Comparison of ENCODE assay signal across 12 cellular contexts in genomic region chr17:44941712-44942331, GRCh38. TPM values are rescaled to one million over a fixed set of nuclear protein-coding genes. Genes with fewer than 3 reads are reported as not detected.
DNase-seq lines count a peak whose midpoint lies in the region; ATAC-seq and TF ChIP-seq lines count a peak whose summit lies in the region.
"Had no signal": no experiment of that assay in that cellular context is flagged by ENCODE, and none has a peak within 500 bp of the region (broad histone marks: within the 10 kb centered on the region; RNA-seq: fewer than 3 reads in every experiment).

No MANE protein-coding gene starts in this region.

- intact Hi-C loops in upper lobe of right lung (cut with DNase I) = no loop called here

- ATAC-seq in stimulated activated naive CD8-positive, alpha-beta T cell treated with anti-CD3 and anti-CD28 coated beads, Interleukin-15, Interleukin-2, amounts not matched to agents 100 U/mL and 50 U/mL, for 24 hours = peak; percentile 46
- no peak for ATAC-seq in stimulated activated naive CD8-positive, alpha-beta T cell treated with anti-CD3 and anti-CD28 coated beads, Interleukin-15, amount 100 ng/mL, for 72 hours
- ATAC-seq in T-helper 17 cell (no peak), upper lobe of right lung (no peak), GM21447 (IDR thresholded peaks at IDR 0.05; ENCODE audit: unreplicated experiment) (no peak), HG02642 (IDR thresholded peaks at IDR 0.05; ENCODE audit: poor library complexity, unreplicated experiment) (no peak)

- no peak overlapping the region for H3K4me3 ChIP-seq in fibroblast of lung (replicated peaks in 1 of 4; ENCODE audit: control extremely low read depth in 1 of 4, insufficient read depth in 1 of 4, low read depth in 3 of 4, low read length in 4 of 4)
- H3K4me3 ChIP-seq in upper lobe of right lung = no peak overlapping the region

- peaks cover 18% of the 10 kb centered on the region for H3K4me1 Mint-ChIP-seq in stimulated activated naive CD8-positive, alpha-beta T cell treated with anti-CD3 and anti-CD28 coated beads, Interleukin-15, amount 100 ng/mL, for 72 hours
- peaks cover 6% of the 10 kb centered on the region for H3K4me1 Mint-ChIP-seq in T-helper 17 cell

- H3K9ac ChIP-seq in fibroblast of lung (ENCODE audit: insufficient read depth, low read length) = no peak overlapping the region

- peak overlapping the region; percentile 70 for H2AFZ ChIP-seq in fibroblast of lung (ENCODE audit: low read length)

- peaks cover 15% of the 10 kb centered on the region for H3K4me1 ChIP-seq in fibroblast of lung (ENCODE audit: control insufficient read depth, extremely low read depth, insufficient read depth, low read length)
- H3K4me1 ChIP-seq in upper lobe of right lung = no peaks in the 10 kb centered on the region

- H3K27ac ChIP-seq in fibroblast of lung (ENCODE audit: insufficient read depth, low read length) (no peak overlapping the region), upper lobe of right lung (no peak overlapping the region)

- no peaks in the 10 kb centered on the region for H3K36me3 Mint-ChIP-seq in T-helper 17 cell (ENCODE audit: low read depth)

- H3K9me3 Mint-ChIP-seq in stimulated activated naive CD8-positive, alpha-beta T cell treated with anti-CD3 and anti-CD28 coated beads, Interleukin-15, amount 100 ng/mL, for 72 hours = no peaks in the 10 kb centered on the region

- H3K27me3 ChIP-seq in fibroblast of lung (ENCODE audit: control insufficient read depth, insufficient read depth, low read length) (no peaks in the 10 kb centered on the region), upper lobe of right lung (no peaks in the 10 kb centered on the region)

- H3K9me3 ChIP-seq in T-helper 17 cell (ENCODE audit: control insufficient read depth, low read length, poor library complexity, severe bottlenecking) (no peaks in the 10 kb centered on the region), fibroblast of lung (ENCODE audit: control insufficient read depth, insufficient read depth, low read depth, low read length) (no peaks in the 10 kb centered on the region), upper lobe of right lung (no peaks in the 10 kb centered on the region)

- peak overlapping the region in 1 of 2 donors; percentile 8 for H3K27ac Mint-ChIP-seq in stimulated activated naive CD8-positive, alpha-beta T cell treated with anti-CD3 and anti-CD28 coated beads, Interleukin-15, amount 100 ng/mL, for 72 hours
- peak overlapping the region; percentile 29 for H3K27ac Mint-ChIP-seq in T-helper 17 cell

- H3K36me3 ChIP-seq in fibroblast of lung (ENCODE audit: control insufficient read depth, insufficient read depth, low read length) (peaks cover 2% of the 10 kb centered on the region), upper lobe of right lung (no peaks in the 10 kb centered on the region)

- no peak overlapping the region for H3K4me2 ChIP-seq in fibroblast of lung (ENCODE audit: extremely low read depth, insufficient read depth, low read length)

- H3K4me3 Mint-ChIP-seq in stimulated activated naive CD8-positive, alpha-beta T cell treated with anti-CD3 and anti-CD28 coated beads, Interleukin-15, amount 100 ng/mL, for 72 hours = no peak overlapping the region
- no peak overlapping the region for H3K4me3 Mint-ChIP-seq in T-helper 17 cell
- H3K4me3 Mint-ChIP-seq: CD14-positive monocyte had no signal

- TF ChIP-seq CTCF in fibroblast of lung (conservative IDR thresholded peaks at IDR 0.05 in 1 of 2, IDR thresholded peaks at IDR 0.05 in 1 of 2; ENCODE audit: low read depth in 1 of 2, low read length in 2 of 2) (no peak), upper lobe of right lung (IDR thresholded peaks at IDR 0.05) (no peak)

- peaks cover 87% of the 10 kb centered on the region for H3K79me2 ChIP-seq in fibroblast of lung (ENCODE audit: control insufficient read depth, insufficient read depth, low read length)

- no peak for DNase-seq in stimulated activated naive CD8-positive, alpha-beta T cell treated with anti-CD3 and anti-CD28 coated beads, Interleukin-15, Interleukin-2, amounts not matched to agents 100 U/mL and 50 U/mL, for 24 hours
- no peak for DNase-seq in stimulated activated naive CD8-positive, alpha-beta T cell treated with anti-CD3 and anti-CD28 coated beads, Interleukin-15, amount 100 ng/mL, for 72 hours
- DNase-seq in T-helper 17 cell = no peak
- DNase-seq in fibroblast of lung (ENCODE audit: low read depth in 2 of 2) = no peak
- peak; percentile 38 for DNase-seq in upper lobe of right lung
- DNase-seq in activated gamma-delta T cell (lab: John Stamatoyannopoulos, UW) = no peak
- DNase-seq: central memory CD4-positive, alpha-beta T cell; NCI-H187 treated with DMSO at 0.1 percent for 48 hours had no signal

- H4K20me1 ChIP-seq in fibroblast of lung (ENCODE audit: control insufficient read depth, extremely low read depth, insufficient read depth, low read length) = no peaks in the 10 kb centered on the region

- H3K27me3 Mint-ChIP-seq in stimulated activated naive CD8-positive, alpha-beta T cell treated with anti-CD3 and anti-CD28 coated beads, Interleukin-15, amount 100 ng/mL, for 72 hours = no peaks in the 10 kb centered on the region
- peaks cover 6% of the 10 kb centered on the region for H3K27me3 Mint-ChIP-seq in T-helper 17 cell

RNA-seq across cellular contexts. Expression of gene KIF18B, which starts 5.8 kb away (rescaled TPM):
- total RNA-seq in T-helper 17 cell (under 1 TPM in 1 of 2 donors, not detected in 1; 0.08 TPM), fibroblast of lung (under 0.01 and 0.99 TPM in 2 replicates), upper lobe of right lung (0.32 TPM)
- polyA plus RNA-seq in fibroblast of lung = 2.5 and 13.5 TPM in 2 replicates
- 2.5 and 10.3 TPM in 2 replicates for polyA plus RNA-seq in fibroblast of lung (2012)
- 7.5 and 44.3 TPM in 2 replicates for polyA minus RNA-seq in fibroblast of lung (ENCODE audit: low replicate concordance)
- polyA plus RNA-seq: CD14-positive monocyte had no signal

RNA-seq across cellular contexts. Expression of gene C1QL1, which starts 26.3 kb away (rescaled TPM):
- total RNA-seq in T-helper 17 cell (not detected), fibroblast of lung (1.3 and 1.8 TPM in 2 replicates), upper lobe of right lung (0.52 TPM)
- polyA plus RNA-seq in fibroblast of lung = 0.53 and 1.0 TPM in 2 replicates
- 0.83 and 2.4 TPM in 2 replicates for polyA plus RNA-seq in fibroblast of lung (2012)
- polyA minus RNA-seq in fibroblast of lung (ENCODE audit: low replicate concordance) = 0.19 and 0.79 TPM in 2 replicates
- polyA plus RNA-seq: CD14-positive monocyte had no signal

RNA-seq across cellular contexts. Expression of gene GFAP, which starts 26.5 kb away (rescaled TPM):
- total RNA-seq in T-helper 17 cell (under 1 TPM in 1 of 2 donors, not detected in 1; 0.18 TPM), fibroblast of lung (0.26 and 1.3 TPM in 2 replicates), upper lobe of right lung (not detected)
- 0.31 and 0.32 TPM in 2 replicates for polyA plus RNA-seq in fibroblast of lung
- 0.24 and 0.41 TPM in 2 replicates for polyA plus RNA-seq in fibroblast of lung (2012)
- polyA minus RNA-seq in fibroblast of lung (ENCODE audit: low replicate concordance) = not detected in 2 replicates
- total RNA-seq: kidney epithelial cell had no signal

RNA-seq across cellular contexts. Expression of gene EFTUD2, which starts 42.6 kb away (rescaled TPM):
- 100 to 1,000 TPM; 109 to 133 TPM for total RNA-seq in T-helper 17 cell
- 74.0 and 88.0 TPM in 2 replicates for total RNA-seq in fibroblast of lung
- 154 and 201 TPM in 2 replicates for polyA plus RNA-seq in fibroblast of lung
- 93.9 and 110 TPM in 2 replicates for polyA plus RNA-seq in fibroblast of lung (2012)
- polyA minus RNA-seq in fibroblast of lung (ENCODE audit: low replicate concordance) = 338 and 489 TPM in 2 replicates
- total RNA-seq in upper lobe of right lung = 74.4 TPM
